ENCODE assay signal across 8 cellular contexts in the genomic region with DNA sequence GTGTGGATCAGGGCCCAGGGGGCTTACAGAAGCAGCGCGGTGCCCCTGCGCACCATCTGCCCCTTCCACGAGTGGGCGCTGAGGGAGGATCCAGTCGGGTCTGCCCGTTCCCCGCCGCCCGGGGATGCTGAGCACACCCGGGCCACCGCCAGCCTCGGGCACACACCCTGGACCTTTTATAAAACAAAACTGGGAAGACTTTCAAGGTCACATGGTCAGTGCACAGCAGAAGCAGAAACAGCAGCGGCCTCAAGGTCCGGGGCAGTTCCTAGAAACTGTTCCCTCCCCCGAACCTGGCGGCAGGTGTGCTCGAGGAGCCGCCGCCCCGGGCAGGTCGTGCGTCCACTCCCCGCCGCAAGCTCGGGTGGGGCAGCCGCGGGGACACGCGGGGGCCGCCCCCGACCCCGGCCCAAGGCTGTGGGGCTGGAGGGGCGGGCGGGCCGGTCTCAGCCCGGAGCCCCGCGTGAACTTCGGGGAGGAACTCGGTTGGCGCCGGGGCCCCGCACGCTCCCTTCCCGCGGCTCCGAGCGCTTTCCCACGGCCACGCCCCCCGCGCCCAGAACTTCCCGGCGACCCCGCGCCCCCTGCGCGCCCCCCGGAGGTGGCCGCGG. TPM values are rescaled to one million over a fixed set of nuclear protein-coding genes. Genes with fewer than 3 reads are reported as not detected.
DNase-seq lines count a peak whose midpoint lies in the region; TF ChIP-seq lines count a peak whose summit lies in the region.

No MANE protein-coding gene starts in this region.

- H3K36me3 ChIP-seq in OCI-LY7 (ENCODE audit: insufficient read depth, low read length): no peaks in the 10 kb centered on the region

- H3K9me3 Mint-ChIP-seq in stimulated activated naive CD8-positive, alpha-beta T cell treated with anti-CD3 and anti-CD28 coated beads, Interleukin-15, Interleukin-2, amounts not matched to agents 100 ng/mL and 50 ng/mL, for 24 hours: no peaks in the 10 kb centered on the region

- no peak overlapping the region for H3K27ac ChIP-seq in OCI-LY7 (ENCODE audit: low read depth, low read length, poor library complexity, severe bottlenecking)
- peak overlapping the region; percentile 30 for H3K27ac ChIP-seq in layer of hippocampus (ENCODE audit: low read depth, low read length)

- BruUV-seq in OCI-LY7 (replicated peaks; lab: Mats Ljungman, UMichigan): no TSS peak

- peak overlapping the region; percentile 81 for H3K4me3 Mint-ChIP-seq in stimulated activated naive CD8-positive, alpha-beta T cell treated with anti-CD3 and anti-CD28 coated beads, Interleukin-15, Interleukin-2, amounts not matched to agents 100 ng/mL and 50 ng/mL, for 24 hours

- no peaks in the 10 kb centered on the region for H4K20me1 ChIP-seq in OCI-LY7 (ENCODE audit: insufficient read depth, low read length)

- no peak overlapping the region for H3K4me2 ChIP-seq in OCI-LY7 (ENCODE audit: low read length)

- peak overlapping the region; percentile 26 for H3K4me3 ChIP-seq in OCI-LY7 (ENCODE audit: low read depth, low read length, poor library complexity, severe bottlenecking)
- H3K4me3 ChIP-seq in choroid plexus epithelial cell (ENCODE audit: low read depth, low read length): peak overlapping the region; percentile 52

- POLR2A ChIA-PET in OCI-LY7 (lab: Charles Lee): interaction anchor here (0.7 kb wide), 1 partner anchor 102 kb away, joined by 3 read pairs; no protein-coding TSS in a partner anchor

- no peak overlapping the region for H2AFZ ChIP-seq in OCI-LY7 (ENCODE audit: low read length)

- H3K27ac Mint-ChIP-seq in stimulated activated naive CD8-positive, alpha-beta T cell treated with anti-CD3 and anti-CD28 coated beads, Interleukin-15, Interleukin-2, amounts not matched to agents 100 ng/mL and 50 ng/mL, for 24 hours: no peak overlapping the region

- CTCF ChIA-PET in OCI-LY7 (lab: Charles Lee; ENCODE audit: unreplicated experiment): no interaction called here

- H3K9me2 ChIP-seq in OCI-LY7 (ENCODE audit: insufficient read depth, low read length): no peaks in the 10 kb centered on the region

- H3K27me3 ChIP-seq in layer of hippocampus (ENCODE audit: control insufficient read depth, insufficient read depth, low read length): no peaks in the 10 kb centered on the region

- no peaks in the 10 kb centered on the region for H3K9me3 ChIP-seq in OCI-LY7 (ENCODE audit: low read length)

- no peaks in the 10 kb centered on the region for H3K4me1 ChIP-seq in OCI-LY7 (ENCODE audit: insufficient read depth, low read length, poor library complexity, severe bottlenecking)

- intact Hi-C loops in OCI-LY7 (cut with micrococcal nuclease; ENCODE audit: unreplicated experiment): no loop called here

- DNase-seq in NCI-H748 (lab: John Stamatoyannopoulos, UW; ENCODE audit: unreplicated experiment) (peak; percentile 63), NCI-H748 treated with DMSO at 0.1 percent for 48 hours (lab: John Stamatoyannopoulos, UW) (no peak), OCI-LY7 (ENCODE audit: low spot score) (no peak), choroid plexus epithelial cell (ENCODE audit: low read depth) (no peak), SK-N-DZ (ENCODE audit: low spot score) (no peak)
- no peak for DNase-seq in stimulated activated CD4-positive, alpha-beta T cell treated with anti-CD3 and anti-CD28 coated beads, Interleukin-4, amount 100 ng/mL, for 24 hours

- no peaks in the 10 kb centered on the region for H3K79me2 ChIP-seq in OCI-LY7 (ENCODE audit: insufficient read depth, low read depth, low read length)

- peaks cover 38% of the 10 kb centered on the region for H3K27me3 Mint-ChIP-seq in stimulated activated naive CD8-positive, alpha-beta T cell treated with anti-CD3 and anti-CD28 coated beads, Interleukin-15, Interleukin-2, amounts not matched to agents 100 ng/mL and 50 ng/mL, for 24 hours

- TF ChIP-seq CTCF in OCI-LY7 (conservative IDR thresholded peaks at IDR 0.05; ENCODE audit: low read length) (no peak), choroid plexus epithelial cell (conservative IDR thresholded peaks at IDR 0.05; ENCODE audit: low read depth, low read length) (peak; percentile 31)

- no peaks in the 10 kb centered on the region for H3K36me3 Mint-ChIP-seq in stimulated activated naive CD8-positive, alpha-beta T cell treated with anti-CD3 and anti-CD28 coated beads, Interleukin-15, Interleukin-2, amounts not matched to agents 100 ng/mL and 50 ng/mL, for 24 hours (ENCODE audit: low read depth)

- peaks cover 5% of the 10 kb centered on the region for H3K4me1 Mint-ChIP-seq in stimulated activated naive CD8-positive, alpha-beta T cell treated with anti-CD3 and anti-CD28 coated beads, Interleukin-15, Interleukin-2, amounts not matched to agents 100 ng/mL and 50 ng/mL, for 24 hours (ENCODE audit: low read depth)

RNA-seq across cellular contexts. Expression of gene PPP1R26, which starts 0.6 kb away (rescaled TPM):
- 1.5 TPM in 2 replicates for total RNA-seq in OCI-LY7 (2014; rRNA removed; shearing (Covaris generic))
- total RNA-seq in OCI-LY7 (2022): 0.21 and 0.52 TPM in 2 replicates
- 4.4 and 5.8 TPM in 2 replicates for polyA plus RNA-seq in SK-N-DZ (2014; cell fraction: cytosol; rRNA removed)
- 5.9 and 6.0 TPM in 2 replicates for polyA plus RNA-seq in SK-N-DZ (2014; cell fraction: nucleus; rRNA removed)

RNA-seq across cellular contexts. Expression of gene MRPS2, which starts 21.5 kb away (rescaled TPM):
- total RNA-seq in OCI-LY7 (2014; rRNA removed; shearing (Covaris generic)): 30.2 and 42.7 TPM in 2 replicates
- total RNA-seq in OCI-LY7 (2022): 50.3 and 55.7 TPM in 2 replicates
- 40.1 and 50.5 TPM in 2 replicates for polyA plus RNA-seq in SK-N-DZ (2014; cell fraction: cytosol; rRNA removed)
- 49.8 and 53.5 TPM in 2 replicates for polyA plus RNA-seq in SK-N-DZ (2014; cell fraction: nucleus; rRNA removed)

RNA-seq across cellular contexts. Expression of gene LCN1, which starts 42.3 kb away (rescaled TPM):
- not detected in 2 replicates for total RNA-seq in OCI-LY7 (2014; rRNA removed; shearing (Covaris generic))
- total RNA-seq in OCI-LY7 (2022): not detected in 2 replicates
- polyA plus RNA-seq in SK-N-DZ (2014; cell fraction: cytosol; rRNA removed): not detected in 2 replicates
- not detected in 2 replicates for polyA plus RNA-seq in SK-N-DZ (2014; cell fraction: nucleus; rRNA removed)
